8 cellular contexts compared by ENCODE assay signal in the genomic region with DNA sequence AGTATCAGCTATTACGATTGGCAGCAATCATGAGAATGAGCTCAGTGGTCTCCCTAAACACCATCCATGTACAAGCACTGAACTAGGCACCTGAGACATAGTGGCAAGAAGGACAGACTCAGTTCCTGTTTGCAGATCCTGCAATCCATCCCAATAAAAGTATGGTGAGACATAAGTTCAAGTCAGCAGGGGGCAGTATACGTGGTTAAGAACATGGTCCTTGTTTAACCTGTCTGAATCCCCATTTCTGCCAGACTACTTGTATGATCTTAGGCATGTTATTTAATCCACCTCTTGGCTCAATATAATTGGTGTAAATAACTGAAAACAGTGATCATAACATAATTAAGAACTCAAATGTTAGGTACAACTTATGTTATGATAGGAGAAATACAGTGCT. TPM values are rescaled to one million over a fixed set of nuclear protein-coding genes. Genes with fewer than 3 reads are reported as not detected.
DNase-seq lines count a peak whose midpoint lies in the region; ATAC-seq and TF ChIP-seq lines count a peak whose summit lies in the region.

No MANE protein-coding gene starts in this region.

- ATAC-seq in right cardiac atrium = no peak
- no peak for ATAC-seq in GM21515 (IDR thresholded peaks at IDR 0.05; ENCODE audit: unreplicated experiment)
- ATAC-seq in HG03460 (IDR thresholded peaks at IDR 0.05; ENCODE audit: unreplicated experiment) = no peak
- ATAC-seq in HG03457 (IDR thresholded peaks at IDR 0.05; ENCODE audit: unreplicated experiment) = no peak

- H3K27ac ChIP-seq in left ventricle myocardium inferior (replicated peaks) (no peak overlapping the region), right cardiac atrium (ENCODE audit: low read length) (no peak overlapping the region)

- H3K9me3 ChIP-seq in left ventricle myocardium inferior (replicated peaks) (peaks cover 35% of the 10 kb centered on the region), right cardiac atrium (ENCODE audit: control insufficient read depth, low read length) (no peaks in the 10 kb centered on the region)

- TF ChIP-seq CTCF in left ventricle myocardium inferior (IDR thresholded peaks at IDR 0.05; ENCODE audit: borderline replicate concordance) (peak; percentile 13), epithelial cell of proximal tubule (conservative IDR thresholded peaks at IDR 0.05; ENCODE audit: low read depth, low read length) (peak; percentile 59)

- H3K27me3 ChIP-seq in left ventricle myocardium inferior (ENCODE audit: low read depth) (no peaks in the 10 kb centered on the region), right cardiac atrium (ENCODE audit: control insufficient read depth, insufficient read depth) (no peaks in the 10 kb centered on the region)

- no peak overlapping the region for H3K4me3 ChIP-seq in left ventricle myocardium inferior
- no peak overlapping the region for H3K4me3 ChIP-seq in right cardiac atrium (ENCODE audit: low read length)
- H3K4me3 ChIP-seq in epithelial cell of proximal tubule (ENCODE audit: low read depth, low read length) = no peak overlapping the region

- no peak for DNase-seq in left ventricle myocardium inferior
- no peak for DNase-seq in right cardiac atrium
- peak; percentile 1 for DNase-seq in NCI-H526 treated with DMSO at 0.1 percent for 48 hours (lab: John Stamatoyannopoulos, UW)
- no peak for DNase-seq in epithelial cell of proximal tubule (ENCODE audit: low read depth)
- DNase-seq in HK-2 (ENCODE audit: unreplicated experiment) = no peak

- H3K36me3 ChIP-seq in left ventricle myocardium inferior = peaks cover 20% of the 10 kb centered on the region

- intact Hi-C loops in left ventricle myocardium inferior (cut with micrococcal nuclease) = no loop called here
- intact Hi-C loops in right cardiac atrium (cut with DNase I) = no loop called here

- H3K4me1 ChIP-seq in left ventricle myocardium inferior (no peaks in the 10 kb centered on the region), right cardiac atrium (ENCODE audit: control insufficient read depth, insufficient read depth, low read length) (no peaks in the 10 kb centered on the region)

- WGBS in right cardiac atrium = 91% methylated on average over 2 of the region's 2 CpGs

RNA-seq across cellular contexts. Expression of a gene that starts 33.2 kb away (rescaled TPM):
- total RNA-seq in left ventricle myocardium inferior (52.0 TPM), right cardiac atrium (10 to 100 TPM; 62.4 to 79.2 (median 66.6) TPM), epithelial cell of proximal tubule (25.0 and 47.7 TPM in 2 replicates)
- 53.9 TPM for polyA plus RNA-seq in right cardiac atrium

RNA-seq across cellular contexts. Expression of a gene that starts 56.9 kb away (rescaled TPM):
- total RNA-seq in left ventricle myocardium inferior (13.4 TPM), right cardiac atrium (10 to 100 TPM; 10.1 to 12.6 (median 10.6) TPM), epithelial cell of proximal tubule (8.5 and 9.8 TPM in 2 replicates)
- polyA plus RNA-seq in right cardiac atrium = 4.1 TPM
